1 cellular context compared by ENCODE assay signal in the genomic region with DNA sequence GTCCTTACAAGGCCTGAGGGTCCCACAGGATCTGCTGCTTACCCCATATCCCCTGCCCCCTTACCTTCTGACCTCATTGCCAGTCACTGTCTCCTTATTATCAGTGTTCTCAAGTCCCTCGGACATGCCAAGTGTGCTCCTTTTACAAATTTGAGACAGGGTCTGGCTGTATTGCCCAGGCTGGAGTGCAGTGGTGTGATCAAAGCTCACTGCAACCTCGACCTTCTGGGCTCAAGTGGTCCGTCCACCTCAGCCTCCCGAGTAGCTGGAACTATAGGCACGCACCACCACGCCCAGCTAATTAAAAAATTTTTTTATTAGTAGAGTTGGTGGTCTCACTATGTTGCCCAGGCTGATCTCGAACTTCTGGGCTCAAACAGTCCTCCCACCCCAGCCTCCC.
TF ChIP-seq lines count a peak whose summit lies in the region.

No MANE protein-coding gene starts in this region.

TF ChIP-seq in WTC11, 78 proteins besides CTCF, POLR2A, EP300 and RAD21 (continued from another document):
- no peak for TF ChIP-seq GABPB1 (CRISPR knock-in tag; IDR thresholded peaks at IDR 0.05)
TF ChIP-seq in WTC11: peak in this region for 1.
